ENCODE assay signal across 8 cellular contexts in genomic region chr2:96638144-96639121, GRCh38. TPM values are rescaled to one million over a fixed set of nuclear protein-coding genes. Genes with fewer than 3 reads are reported as not detected.
DNase-seq lines count a peak whose midpoint lies in the region; TF ChIP-seq lines count a peak whose summit lies in the region.

KANSL3 (minus strand) TSS chr2:96638312; CDS start chr2:96637135, 1,177 bp downstream.

- H3K9ac ChIP-seq in neural cell (ENCODE audit: low read length) = peak within 1 kb of the TSS; percentile 70

- TF ChIP-seq CTCF in neural cell (IDR thresholded peaks at IDR 0.05; ENCODE audit: poor library complexity, severe bottlenecking) (peak; percentile 21), stomach (IDR thresholded peaks at IDR 0.05) (peak in 2 of 7 experiments; percentile 10 to 37)

- DNase-seq in EL (peak; percentile 91), H7 (peak; percentile 94), M059J (ENCODE audit: low read depth) (peak; percentile 80), SIG-M5 (lab: John Stamatoyannopoulos, UW) (peak; percentile 14), activated gamma-delta T cell (lab: John Stamatoyannopoulos, UW) (peak; percentile 80), fibroblast of the conjunctiva (ENCODE audit: low read depth) (peak; percentile 77), stomach (peak; percentile 93)

- TF ChIP-seq EP300 in neural cell (conservative IDR thresholded peaks at IDR 0.05; ENCODE audit: poor library complexity, severe bottlenecking) = peak; percentile 61
- TF ChIP-seq EP300 in stomach (IDR thresholded peaks at IDR 0.05) = no peak

- H3K27me3 ChIP-seq in H7 (ENCODE audit: control insufficient read depth, insufficient read depth, low read length) (no peaks in the 10 kb centered on the region), neural cell (ENCODE audit: insufficient read depth, low read depth, low read length) (no peaks in the 10 kb centered on the region), stomach (no peaks in the 10 kb centered on the region)

- peak within 1 kb of the TSS; percentile 40 for H2AFZ ChIP-seq in neural cell (ENCODE audit: low read depth, low read length)

- intact Hi-C loops in stomach (cut with DNase I; ENCODE audit: low total_unique reads) = no loop called here

- H3F3A ChIP-seq in neural cell (ENCODE audit: insufficient read depth, low read length, poor library complexity, severe bottlenecking) = no peaks in the 10 kb centered on the region

- H3K4me3 ChIP-seq in H7 (ENCODE audit: insufficient read depth, low read depth, low read length) = peak within 1 kb of the TSS; percentile 80
- H3K4me3 ChIP-seq in neural cell (ENCODE audit: low read length) = peak within 1 kb of the TSS; percentile 90
- peak within 1 kb of the TSS; percentile 62 to 81 (median 68) for H3K4me3 ChIP-seq in stomach

- peak within 1 kb of the TSS; percentile 91 for H3K4me2 ChIP-seq in neural cell (ENCODE audit: low read length)

- H3K27ac ChIP-seq in neural cell (ENCODE audit: low read length) (peak within 1 kb of the TSS; percentile 31), stomach (peak within 1 kb of the TSS; percentile 93 to 100 (median 98))

- peak in 2 of 4 donors; percentile 66 to 74 for TF ChIP-seq POLR2A in stomach (IDR thresholded peaks at IDR 0.05)

- TF ChIP-seq RAD21 in neural cell (conservative IDR thresholded peaks at IDR 0.05) = peak; percentile 39

- peaks cover 1% of the 10 kb centered on the region for H3K36me3 ChIP-seq in H7 (replicated peaks; ENCODE audit: control insufficient read depth, insufficient read depth, low read length)
- no peaks in the 10 kb centered on the region for H3K36me3 ChIP-seq in neural cell (ENCODE audit: insufficient read depth, low read length)
- peaks cover 5 to 18% (median 16%) of the 10 kb centered on the region in 4 donors for H3K36me3 ChIP-seq in stomach

- 7 to 8% (median 7%) methylated on average over 56 to 67 of the region's 67 CpGs for whole genome bisulfite sequencing in stomach, 5 donors

- H4K20me1 ChIP-seq in neural cell (ENCODE audit: insufficient read depth) = no peaks in the 10 kb centered on the region

- no peaks in the 10 kb centered on the region for H3K9me2 ChIP-seq in neural cell (ENCODE audit: insufficient read depth, low read length)

- H3K4me1 ChIP-seq in stomach = peaks cover 19 to 51% (median 41%) of the 10 kb centered on the region in 4 donors

- H3K9me3 ChIP-seq in neural cell (ENCODE audit: low read length) (no peaks in the 10 kb centered on the region), stomach (no peaks in the 10 kb centered on the region)

- H3K79me2 ChIP-seq in neural cell (replicated peaks; ENCODE audit: insufficient read depth, low read length) = peaks cover 24% of the 10 kb centered on the region

TF ChIP-seq in neural cell, 6 proteins besides CTCF, POLR2A, EP300 and RAD21:
- no peak for TF ChIP-seq TAF1 (IDR thresholded peaks at IDR 0.05; ENCODE audit: low read depth)
- no peak for TF ChIP-seq REST (IDR thresholded peaks at IDR 0.05; ENCODE audit: borderline replicate concordance)
- peak; percentile 68 for TF ChIP-seq MXI1 (conservative IDR thresholded peaks at IDR 0.05; ENCODE audit: poor library complexity, severe bottlenecking)
- TF ChIP-seq EZH2 (IDR thresholded peaks at IDR 0.05; ENCODE audit: borderline replicate concordance, insufficient read depth, low read length, poor library complexity, severe bottlenecking) = no peak
- peak; percentile 52 for TF ChIP-seq SMC3 (conservative IDR thresholded peaks at IDR 0.05; ENCODE audit: poor library complexity)
- TF ChIP-seq POLR2AphosphoS5 (IDR thresholded peaks at IDR 0.05) = peak; percentile 92

RNA-seq across cellular contexts. Expression of gene KANSL3, which starts in this region (rescaled TPM):
- 32.3 and 33.5 TPM in 2 replicates for total RNA-seq in H7 (2014; rRNA removed; shearing (Covaris generic))
- 28.9 and 45.2 TPM in 2 replicates for total RNA-seq in M059J (2014; rRNA removed; shearing (Covaris generic))
- polyA plus RNA-seq in neural cell (37.7 and 42.5 TPM in 2 replicates), stomach (10 to 100 TPM; 13.6 to 15.0 (median 14.6) TPM)
- 68.2 and 70.0 TPM in 2 replicates for polyA minus RNA-seq in neural cell
- 100 to 1,000 TPM in 2 of 5 donors, 10 to 100 TPM in 3; 30.1 to 139 (median 57.2) TPM for total RNA-seq in stomach

Comparison
In these comparisons a context has a peak if more than half of its experiments do, and no peak if none do; other contexts are left out.
1. Peak in every context shown above with its lines: DNase-seq, H3K4me3 ChIP-seq and H3K27ac ChIP-seq.
2. DNase-seq: peak in every context shown above with its lines; median percentile 94 in H7; 93 in stomach; 91 in EL; 80 in M059J; 80 in activated gamma-delta T cell; 77 in fibroblast of the conjunctiva; 14 in SIG-M5.